In genomic region chr3:196472286-196472685, GRCh38 we compare ENCODE assay signal across 1 cellular context.
TF ChIP-seq lines count a peak whose summit lies in the region.

No MANE protein-coding gene starts in this region.

TF ChIP-seq in SK-N-SH treated with all-trans-retinoic acid at 6 μM for 48 hours, 23 proteins besides CTCF, POLR2A, EP300 and RAD21 (continued from another document):
- TF ChIP-seq CSDC2 (CRISPR knock-in tag; IDR thresholded peaks at IDR 0.05) (no peak), ZC3H10 (CRISPR knock-in tag; IDR thresholded peaks at IDR 0.05) (no peak), SNAI2 (CRISPR knock-in tag; IDR thresholded peaks at IDR 0.05) (no peak), ISL1 (CRISPR knock-in tag; IDR thresholded peaks at IDR 0.05) (no peak), GLIS3 (CRISPR knock-in tag; IDR thresholded peaks at IDR 0.05) (no peak), OSR1 (CRISPR knock-in tag; IDR thresholded peaks at IDR 0.05) (no peak), TCF4 (CRISPR knock-in tag; IDR thresholded peaks at IDR 0.05; ENCODE audit: borderline replicate concordance) (no peak), ZFP30 (CRISPR knock-in tag; IDR thresholded peaks at IDR 0.05) (no peak), ZNF565 (CRISPR knock-in tag; conservative IDR thresholded peaks at IDR 0.05; ENCODE audit: low read depth) (no peak), ZNF8 (CRISPR knock-in tag; IDR thresholded peaks at IDR 0.05) (no peak), RARB (CRISPR knock-in tag; IDR thresholded peaks at IDR 0.05) (no peak), ESRRG (CRISPR knock-in tag; IDR thresholded peaks at IDR 0.05) (no peak), ZFP3 (CRISPR knock-in tag; IDR thresholded peaks at IDR 0.05) (no peak), ZNF70 (CRISPR knock-in tag; IDR thresholded peaks at IDR 0.05) (no peak), PPARA (CRISPR knock-in tag; IDR thresholded peaks at IDR 0.05; ENCODE audit: borderline replicate concordance) (no peak)
- TF ChIP-seq, protein P1, sequence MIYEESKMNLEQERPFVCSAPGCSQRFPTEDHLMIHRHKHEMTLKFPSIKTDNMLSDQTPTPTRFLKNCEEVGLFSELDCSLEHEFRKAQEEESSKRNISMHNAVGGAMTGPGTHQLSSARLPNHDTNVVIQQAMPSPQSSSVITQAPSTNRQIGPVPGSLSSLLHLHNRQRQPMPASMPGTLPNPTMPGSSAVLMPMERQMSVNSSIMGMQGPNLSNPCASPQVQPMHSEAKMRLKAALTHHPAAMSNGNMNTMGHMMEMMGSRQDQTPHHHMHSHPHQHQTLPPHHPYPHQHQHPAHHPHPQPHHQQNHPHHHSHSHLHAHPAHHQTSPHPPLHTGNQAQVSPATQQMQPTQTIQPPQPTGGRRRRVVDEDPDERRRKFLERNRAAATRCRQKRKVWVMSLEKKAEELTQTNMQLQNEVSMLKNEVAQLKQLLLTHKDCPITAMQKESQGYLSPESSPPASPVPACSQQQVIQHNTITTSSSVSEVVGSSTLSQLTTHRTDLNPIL (CRISPR knock-in tag; IDR thresholded peaks at IDR 0.05; ENCODE audit: low read depth) = no peak
- TF ChIP-seq, protein P2, sequence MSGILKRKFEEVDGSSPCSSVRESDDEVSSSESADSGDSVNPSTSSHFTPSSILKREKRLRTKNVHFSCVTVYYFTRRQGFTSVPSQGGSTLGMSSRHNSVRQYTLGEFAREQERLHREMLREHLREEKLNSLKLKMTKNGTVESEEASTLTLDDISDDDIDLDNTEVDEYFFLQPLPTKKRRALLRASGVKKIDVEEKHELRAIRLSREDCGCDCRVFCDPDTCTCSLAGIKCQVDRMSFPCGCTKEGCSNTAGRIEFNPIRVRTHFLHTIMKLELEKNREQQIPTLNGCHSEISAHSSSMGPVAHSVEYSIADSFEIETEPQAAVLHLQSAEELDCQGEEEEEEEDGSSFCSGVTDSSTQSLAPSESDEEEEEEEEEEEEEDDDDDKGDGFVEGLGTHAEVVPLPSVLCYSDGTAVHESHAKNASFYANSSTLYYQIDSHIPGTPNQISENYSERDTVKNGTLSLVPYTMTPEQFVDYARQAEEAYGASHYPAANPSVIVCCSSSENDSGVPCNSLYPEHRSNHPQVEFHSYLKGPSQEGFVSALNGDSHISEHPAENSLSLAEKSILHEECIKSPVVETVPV (CRISPR knock-in tag; IDR thresholded peaks at IDR 0.05) = no peak
- TF ChIP-seq, protein P3, sequence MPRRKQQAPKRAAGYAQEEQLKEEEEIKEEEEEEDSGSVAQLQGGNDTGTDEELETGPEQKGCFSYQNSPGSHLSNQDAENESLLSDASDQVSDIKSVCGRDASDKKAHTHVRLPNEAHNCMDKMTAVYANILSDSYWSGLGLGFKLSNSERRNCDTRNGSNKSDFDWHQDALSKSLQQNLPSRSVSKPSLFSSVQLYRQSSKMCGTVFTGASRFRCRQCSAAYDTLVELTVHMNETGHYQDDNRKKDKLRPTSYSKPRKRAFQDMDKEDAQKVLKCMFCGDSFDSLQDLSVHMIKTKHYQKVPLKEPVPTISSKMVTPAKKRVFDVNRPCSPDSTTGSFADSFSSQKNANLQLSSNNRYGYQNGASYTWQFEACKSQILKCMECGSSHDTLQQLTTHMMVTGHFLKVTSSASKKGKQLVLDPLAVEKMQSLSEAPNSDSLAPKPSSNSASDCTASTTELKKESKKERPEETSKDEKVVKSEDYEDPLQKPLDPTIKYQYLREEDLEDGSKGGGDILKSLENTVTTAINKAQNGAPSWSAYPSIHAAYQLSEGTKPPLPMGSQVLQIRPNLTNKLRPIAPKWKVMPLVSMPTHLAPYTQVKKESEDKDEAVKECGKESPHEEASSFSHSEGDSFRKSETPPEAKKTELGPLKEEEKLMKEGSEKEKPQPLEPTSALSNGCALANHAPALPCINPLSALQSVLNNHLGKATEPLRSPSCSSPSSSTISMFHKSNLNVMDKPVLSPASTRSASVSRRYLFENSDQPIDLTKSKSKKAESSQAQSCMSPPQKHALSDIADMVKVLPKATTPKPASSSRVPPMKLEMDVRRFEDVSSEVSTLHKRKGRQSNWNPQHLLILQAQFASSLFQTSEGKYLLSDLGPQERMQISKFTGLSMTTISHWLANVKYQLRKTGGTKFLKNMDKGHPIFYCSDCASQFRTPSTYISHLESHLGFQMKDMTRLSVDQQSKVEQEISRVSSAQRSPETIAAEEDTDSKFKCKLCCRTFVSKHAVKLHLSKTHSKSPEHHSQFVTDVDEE (CRISPR knock-in tag; IDR thresholded peaks at IDR 0.05) = no peak
- TF ChIP-seq, protein P4, sequence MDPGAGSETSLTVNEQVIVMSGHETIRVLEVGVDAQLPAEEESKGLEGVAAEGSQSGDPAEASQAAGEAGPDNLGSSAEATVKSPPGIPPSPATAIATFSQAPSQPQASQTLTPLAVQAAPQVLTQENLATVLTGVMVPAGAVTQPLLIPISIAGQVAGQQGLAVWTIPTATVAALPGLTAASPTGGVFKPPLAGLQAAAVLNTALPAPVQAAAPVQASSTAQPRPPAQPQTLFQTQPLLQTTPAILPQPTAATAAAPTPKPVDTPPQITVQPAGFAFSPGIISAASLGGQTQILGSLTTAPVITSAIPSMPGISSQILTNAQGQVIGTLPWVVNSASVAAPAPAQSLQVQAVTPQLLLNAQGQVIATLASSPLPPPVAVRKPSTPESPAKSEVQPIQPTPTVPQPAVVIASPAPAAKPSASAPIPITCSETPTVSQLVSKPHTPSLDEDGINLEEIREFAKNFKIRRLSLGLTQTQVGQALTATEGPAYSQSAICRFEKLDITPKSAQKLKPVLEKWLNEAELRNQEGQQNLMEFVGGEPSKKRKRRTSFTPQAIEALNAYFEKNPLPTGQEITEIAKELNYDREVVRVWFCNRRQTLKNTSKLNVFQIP (CRISPR knock-in tag; IDR thresholded peaks at IDR 0.05; ENCODE audit: borderline replicate concordance, low read depth) = no peak
